ENCODE assay signal across 20 cellular contexts in the genomic region with DNA sequence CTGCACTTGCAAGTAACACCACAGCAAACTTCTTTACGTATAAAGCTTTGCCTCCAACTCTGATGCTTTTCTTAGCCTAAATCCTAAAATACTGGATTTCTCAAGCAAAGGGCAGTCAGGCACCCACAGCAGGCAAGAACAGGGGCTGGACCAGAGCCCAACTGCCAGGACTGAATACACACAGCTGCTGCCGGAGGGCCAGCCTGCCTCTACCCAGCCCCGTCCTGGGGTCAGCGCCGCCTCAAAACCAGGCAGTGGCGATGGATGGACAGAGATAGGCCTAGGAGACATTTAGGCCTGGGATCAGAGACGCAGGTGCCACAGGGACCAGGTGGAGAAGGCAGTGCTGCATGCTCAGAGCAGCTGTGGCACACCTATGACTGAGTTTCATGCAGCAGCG.
"Had no signal": no experiment of that assay in that cellular context is flagged by ENCODE, and none has a peak within 500 bp of the region (broad histone marks: within the 10 kb centered on the region; RNA-seq: fewer than 3 reads in every experiment).

No MANE protein-coding gene starts in this region.

- H3K36me3 ChIP-seq: ascending aorta, brain microvascular endothelial cell, colonic mucosa, esophagus muscularis mucosa, vagina had no signal

- DNase-seq: activated gamma-delta T cell treated with Interleukin-2 at 50 U/mL for 16 hours; activated T-cell treated with anti-CD3 and anti-CD28 coated beads, Interleukin-2, amount 50 U/mL, for 1 hour; brain microvascular endothelial cell; colonic mucosa; glutamatergic neuron; left ventricle myocardium superior; nephron progenitor cell; occipital lobe; posterior cingulate gyrus; stimulated activated CD4-positive, alpha-beta T cell treated with anti-CD3 and anti-CD28 coated beads, Interleukin-2, amount 100 ng/mL, for 48 hours; stimulated activated CD8-positive, alpha-beta memory T cell treated with anti-CD3 and anti-CD28 coated beads, Interleukin-4, amount 100 ng/mL, for 48 hours; stimulated activated naive B cell treated with anti-CD40 and anti-IgM and Interleukin-4, amounts not matched to agents 10 μg/mL and 1 μg/mL and 100 μg/mL, for 72 hours; T1000; testis; trophoblast cell had no signal

- H3K27ac ChIP-seq: ascending aorta, brain microvascular endothelial cell, colonic mucosa, esophagus muscularis mucosa, hepatocyte, testis, vagina had no signal

- H3K27me3 ChIP-seq: ascending aorta, brain microvascular endothelial cell, colonic mucosa, testis, vagina had no signal

- H3K9me3 ChIP-seq: ascending aorta, colonic mucosa, esophagus muscularis mucosa, testis, vagina had no signal

- H3K4me3 ChIP-seq: ascending aorta, colonic mucosa, esophagus muscularis mucosa, hepatocyte, testis, vagina had no signal

- H3K4me1 ChIP-seq: ascending aorta, colonic mucosa, esophagus muscularis mucosa had no signal

- ATAC-seq: left ventricle myocardium superior; stimulated activated naive B cell treated with anti-CD40 and anti-IgM and Interleukin-4, amounts not matched to agents 10 μg/mL and 1 μg/mL and 100 μg/mL, for 72 hours; WTC11 had no signal
